Comparison of ENCODE assay signal across 3 cellular contexts in the genomic region with DNA sequence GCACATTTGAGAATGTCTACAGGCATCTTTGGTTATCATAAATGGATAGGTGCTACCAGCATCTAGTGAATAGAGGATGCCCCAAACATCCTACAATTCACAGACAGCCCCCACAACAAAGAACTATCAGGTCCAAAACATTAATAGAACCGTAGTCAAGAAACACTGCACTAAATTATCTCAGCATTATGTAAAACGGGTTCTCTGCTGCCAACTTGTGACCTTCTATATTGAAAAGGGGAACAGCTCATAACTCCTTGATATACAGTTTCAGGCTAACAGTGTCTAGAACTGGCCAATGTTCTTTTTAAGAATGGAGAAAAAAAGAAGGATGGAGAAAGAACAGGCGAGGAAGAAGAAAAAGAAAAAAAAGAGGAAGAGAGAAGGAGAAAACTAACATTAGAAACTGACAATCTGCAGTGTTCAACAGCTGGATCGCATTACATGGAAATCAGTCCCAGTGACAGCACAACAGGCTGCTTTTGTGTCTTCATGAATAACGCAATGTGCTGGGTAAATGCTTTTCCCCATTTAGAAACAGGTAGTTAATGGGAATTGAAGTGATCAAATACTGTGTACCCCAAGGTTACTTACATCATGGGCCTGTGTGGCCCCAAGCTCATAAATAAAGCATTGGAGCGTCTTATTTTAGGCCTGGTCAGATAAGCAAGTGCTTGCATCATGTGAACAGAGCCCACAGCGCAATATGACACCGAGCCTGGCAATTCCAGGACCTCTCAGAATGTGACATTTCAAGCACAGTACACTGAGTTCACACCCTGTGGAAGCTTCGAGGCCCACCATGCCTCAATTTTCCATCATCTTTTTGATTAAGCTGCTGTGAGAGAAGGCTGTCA.
A peak's percentile ranks its signal among the peaks of the same experiment; 100 is the strongest.
TF ChIP-seq lines count a peak whose summit lies in the region.

No MANE protein-coding gene starts in this region.

TF ChIP-seq in GM23338, 12 proteins besides CTCF, POLR2A, EP300 and RAD21 (continued from another document and continues in another):
- TF ChIP-seq EZH2phosphoT487 (IDR thresholded peaks at IDR 0.05; ENCODE audit: unreplicated experiment) (no peak), STAT1 (IDR thresholded peaks at IDR 0.05; ENCODE audit: unreplicated experiment) (no peak), ZNF114 (CRISPR knock-in tag; IDR thresholded peaks at IDR 0.05) (no peak), POLR2AphosphoS5 (IDR thresholded peaks at IDR 0.05; ENCODE audit: low read depth) (no peak), ZNF331 (CRISPR knock-in tag; IDR thresholded peaks at IDR 0.05; ENCODE audit: low read depth) (no peak), CREB1 (CRISPR knock-in tag; IDR thresholded peaks at IDR 0.05; ENCODE audit: low read depth) (no peak), EZH2 (IDR thresholded peaks at IDR 0.05; ENCODE audit: low read depth, unreplicated experiment) (no peak)
- TF ChIP-seq, protein P1, sequence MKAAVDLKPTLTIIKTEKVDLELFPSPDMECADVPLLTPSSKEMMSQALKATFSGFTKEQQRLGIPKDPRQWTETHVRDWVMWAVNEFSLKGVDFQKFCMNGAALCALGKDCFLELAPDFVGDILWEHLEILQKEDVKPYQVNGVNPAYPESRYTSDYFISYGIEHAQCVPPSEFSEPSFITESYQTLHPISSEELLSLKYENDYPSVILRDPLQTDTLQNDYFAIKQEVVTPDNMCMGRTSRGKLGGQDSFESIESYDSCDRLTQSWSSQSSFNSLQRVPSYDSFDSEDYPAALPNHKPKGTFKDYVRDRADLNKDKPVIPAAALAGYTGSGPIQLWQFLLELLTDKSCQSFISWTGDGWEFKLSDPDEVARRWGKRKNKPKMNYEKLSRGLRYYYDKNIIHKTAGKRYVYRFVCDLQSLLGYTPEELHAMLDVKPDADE (IDR thresholded peaks at IDR 0.05): no peak

TF ChIP-seq in neural cell, 6 proteins besides CTCF, POLR2A, EP300 and RAD21 (continued from another document):
- TF ChIP-seq EZH2 (IDR thresholded peaks at IDR 0.05; ENCODE audit: borderline replicate concordance, insufficient read depth, low read length, poor library complexity, severe bottlenecking): no peak
- TF ChIP-seq POLR2AphosphoS5 (IDR thresholded peaks at IDR 0.05): peak; percentile 20
- TF ChIP-seq, protein P2, sequence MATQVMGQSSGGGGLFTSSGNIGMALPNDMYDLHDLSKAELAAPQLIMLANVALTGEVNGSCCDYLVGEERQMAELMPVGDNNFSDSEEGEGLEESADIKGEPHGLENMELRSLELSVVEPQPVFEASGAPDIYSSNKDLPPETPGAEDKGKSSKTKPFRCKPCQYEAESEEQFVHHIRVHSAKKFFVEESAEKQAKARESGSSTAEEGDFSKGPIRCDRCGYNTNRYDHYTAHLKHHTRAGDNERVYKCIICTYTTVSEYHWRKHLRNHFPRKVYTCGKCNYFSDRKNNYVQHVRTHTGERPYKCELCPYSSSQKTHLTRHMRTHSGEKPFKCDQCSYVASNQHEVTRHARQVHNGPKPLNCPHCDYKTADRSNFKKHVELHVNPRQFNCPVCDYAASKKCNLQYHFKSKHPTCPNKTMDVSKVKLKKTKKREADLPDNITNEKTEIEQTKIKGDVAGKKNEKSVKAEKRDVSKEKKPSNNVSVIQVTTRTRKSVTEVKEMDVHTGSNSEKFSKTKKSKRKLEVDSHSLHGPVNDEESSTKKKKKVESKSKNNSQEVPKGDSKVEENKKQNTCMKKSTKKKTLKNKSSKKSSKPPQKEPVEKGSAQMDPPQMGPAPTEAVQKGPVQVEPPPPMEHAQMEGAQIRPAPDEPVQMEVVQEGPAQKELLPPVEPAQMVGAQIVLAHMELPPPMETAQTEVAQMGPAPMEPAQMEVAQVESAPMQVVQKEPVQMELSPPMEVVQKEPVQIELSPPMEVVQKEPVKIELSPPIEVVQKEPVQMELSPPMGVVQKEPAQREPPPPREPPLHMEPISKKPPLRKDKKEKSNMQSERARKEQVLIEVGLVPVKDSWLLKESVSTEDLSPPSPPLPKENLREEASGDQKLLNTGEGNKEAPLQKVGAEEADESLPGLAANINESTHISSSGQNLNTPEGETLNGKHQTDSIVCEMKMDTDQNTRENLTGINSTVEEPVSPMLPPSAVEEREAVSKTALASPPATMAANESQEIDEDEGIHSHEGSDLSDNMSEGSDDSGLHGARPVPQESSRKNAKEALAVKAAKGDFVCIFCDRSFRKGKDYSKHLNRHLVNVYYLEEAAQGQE (IDR thresholded peaks at IDR 0.05; ENCODE audit: borderline replicate concordance): no peak

TF ChIP-seq in HepG2, 621 proteins besides CTCF, POLR2A, EP300 and RAD21 (continued from another document):
- TF ChIP-seq ISX (CRISPR knock-in tag; conservative IDR thresholded peaks at IDR 0.05) (no peak), SUZ12 (IDR thresholded peaks at IDR 0.05; ENCODE audit: low read depth, low read length) (no peak), ZNF333 (CRISPR knock-in tag; IDR thresholded peaks at IDR 0.05; ENCODE audit: borderline replicate concordance) (no peak), ZNF703 (CRISPR knock-in tag; IDR thresholded peaks at IDR 0.05; ENCODE audit: borderline replicate concordance) (no peak), ZBTB1 (CRISPR knock-in tag; IDR thresholded peaks at IDR 0.05; ENCODE audit: borderline replicate concordance) (no peak)
TF ChIP-seq in HepG2: peak in this region for 0.
